ENCODE assay signal across 1 cellular context in genomic region chr21:35426484-35426883, GRCh38.
TF ChIP-seq lines count a peak whose summit lies in the region.

No MANE protein-coding gene starts in this region.

TF ChIP-seq in GM23338, 12 proteins besides CTCF, POLR2A, EP300 and RAD21 (continued from another document):
- TF ChIP-seq ZNF462 (CRISPR knock-in tag; IDR thresholded peaks at IDR 0.05): no peak
- no peak for TF ChIP-seq REST (IDR thresholded peaks at IDR 0.05; ENCODE audit: unreplicated experiment)
- no peak for TF ChIP-seq EZH2 (IDR thresholded peaks at IDR 0.05; ENCODE audit: low read depth, unreplicated experiment)
